28 cellular contexts compared by ENCODE assay signal in genomic region chr4:102227388-102227787, GRCh38.
"Had no signal": no experiment of that assay in that cellular context is flagged by ENCODE, and none has a peak within 500 bp of the region (broad histone marks: within the 10 kb centered on the region; RNA-seq: fewer than 3 reads in every experiment).

No MANE protein-coding gene starts in this region.

- H3K9me3 Mint-ChIP-seq: memory B cell; natural killer cell treated with Interleukin-12 subunit alpha and Interleukin-12 subunit beta and Interleukin-15 and Interleukin-18, amount 100 ng/mL, for 72 hours; stimulated activated effector memory CD8-positive, alpha-beta T cell treated with anti-CD3 and anti-CD28 coated beads, Interleukin-12 subunit alpha, Interleukin-12 subunit beta, amount 100 ng/mL, for 72 hours had no signal

- H3K4me1 ChIP-seq: left ventricle myocardium inferior, prostate gland, spleen, suprapubic skin, tibial artery, upper lobe of right lung had no signal

- H3K27ac Mint-ChIP-seq: immature natural killer cell; memory B cell; naive thymus-derived CD4-positive, alpha-beta T cell; natural killer cell treated with Interleukin-12 subunit alpha and Interleukin-12 subunit beta and Interleukin-15 and Interleukin-18, amount 100 ng/mL, for 72 hours; stimulated activated effector memory CD8-positive, alpha-beta T cell treated with anti-CD3 and anti-CD28 coated beads, Interleukin-12 subunit alpha, Interleukin-12 subunit beta, amount 100 ng/mL, for 72 hours; stimulated activated naive CD8-positive, alpha-beta T cell treated with anti-CD3 and anti-CD28 coated beads, Interleukin-15, Interleukin-2, amounts not matched to agents 100 ng/mL and 50 ng/mL, for 24 hours had no signal

- H3K4me3 Mint-ChIP-seq: immature natural killer cell; memory B cell; naive thymus-derived CD4-positive, alpha-beta T cell; natural killer cell treated with Interleukin-12 subunit alpha and Interleukin-12 subunit beta and Interleukin-15 and Interleukin-18, amount 100 ng/mL, for 72 hours; stimulated activated effector memory CD8-positive, alpha-beta T cell treated with anti-CD3 and anti-CD28 coated beads, Interleukin-12 subunit alpha, Interleukin-12 subunit beta, amount 100 ng/mL, for 72 hours; stimulated activated naive CD8-positive, alpha-beta T cell treated with anti-CD3 and anti-CD28 coated beads, Interleukin-15, Interleukin-2, amounts not matched to agents 100 ng/mL and 50 ng/mL, for 24 hours had no signal

- H3K27me3 Mint-ChIP-seq: memory B cell; naive thymus-derived CD4-positive, alpha-beta T cell; stimulated activated naive CD8-positive, alpha-beta T cell treated with anti-CD3 and anti-CD28 coated beads, Interleukin-15, Interleukin-2, amounts not matched to agents 100 ng/mL and 50 ng/mL, for 24 hours had no signal

- H3K9me3 ChIP-seq: ovary, prostate gland, suprapubic skin, thoracic aorta, tibial artery, upper lobe of right lung had no signal

- H3K36me3 ChIP-seq: left ventricle myocardium inferior, ovary, prostate gland, spleen, suprapubic skin, thoracic aorta, tibial artery, upper lobe of right lung had no signal

- H3K4me3 ChIP-seq: left ventricle myocardium inferior, lung, mucosa of descending colon, ovary, prostate gland, skin epidermis, spleen, suprapubic skin, thoracic aorta, tibial artery, upper lobe of right lung had no signal

- H3K36me3 Mint-ChIP-seq: immature natural killer cell; memory B cell; natural killer cell treated with Interleukin-12 subunit alpha and Interleukin-12 subunit beta and Interleukin-15 and Interleukin-18, amount 100 ng/mL, for 72 hours; stimulated activated effector memory CD8-positive, alpha-beta T cell treated with anti-CD3 and anti-CD28 coated beads, Interleukin-12 subunit alpha, Interleukin-12 subunit beta, amount 100 ng/mL, for 72 hours had no signal

- ATAC-seq: mucosa of descending colon; naive thymus-derived CD4-positive, alpha-beta T cell; natural killer cell treated with Interleukin-12 subunit alpha and Interleukin-12 subunit beta and Interleukin-15 and Interleukin-18, amount 100 ng/mL, for 72 hours; right cardiac atrium; sciatic nerve; stimulated activated effector memory CD8-positive, alpha-beta T cell treated with anti-CD3 and anti-CD28 coated beads, Interleukin-12 subunit alpha, Interleukin-12 subunit beta, amount 100 ng/mL, for 72 hours; upper lobe of right lung had no signal

- H3K4me1 Mint-ChIP-seq: immature natural killer cell; memory B cell; naive thymus-derived CD4-positive, alpha-beta T cell; stimulated activated effector memory CD8-positive, alpha-beta T cell treated with anti-CD3 and anti-CD28 coated beads, Interleukin-12 subunit alpha, Interleukin-12 subunit beta, amount 100 ng/mL, for 72 hours had no signal

- H3K27ac ChIP-seq: left ventricle myocardium inferior, ovary, prostate gland, skin epidermis, spleen, suprapubic skin, thoracic aorta, tibial artery, upper lobe of right lung had no signal

- FAIRE-seq: islet of Langerhans, urothelium cell line had no signal

- DNase-seq: hypothalamus; immature natural killer cell; left ventricle myocardium inferior; midbrain; mucosa of descending colon; naive thymus-derived CD4-positive, alpha-beta T cell; ovary; posterior cingulate gyrus; retina; right cardiac atrium; spleen; stimulated activated CD4-positive, alpha-beta T cell treated with anti-CD3 and anti-CD28 coated beads, Interleukin-4, amount 100 ng/mL, for 24 hours; stimulated activated naive CD4-positive, alpha-beta T cell; tibial artery; trophoblast cell; upper lobe of right lung had no signal

- H3K27me3 ChIP-seq: ovary, spleen, suprapubic skin, tibial artery, upper lobe of right lung had no signal
